Comparison of ENCODE assay signal across 9 cellular contexts in the genomic region with DNA sequence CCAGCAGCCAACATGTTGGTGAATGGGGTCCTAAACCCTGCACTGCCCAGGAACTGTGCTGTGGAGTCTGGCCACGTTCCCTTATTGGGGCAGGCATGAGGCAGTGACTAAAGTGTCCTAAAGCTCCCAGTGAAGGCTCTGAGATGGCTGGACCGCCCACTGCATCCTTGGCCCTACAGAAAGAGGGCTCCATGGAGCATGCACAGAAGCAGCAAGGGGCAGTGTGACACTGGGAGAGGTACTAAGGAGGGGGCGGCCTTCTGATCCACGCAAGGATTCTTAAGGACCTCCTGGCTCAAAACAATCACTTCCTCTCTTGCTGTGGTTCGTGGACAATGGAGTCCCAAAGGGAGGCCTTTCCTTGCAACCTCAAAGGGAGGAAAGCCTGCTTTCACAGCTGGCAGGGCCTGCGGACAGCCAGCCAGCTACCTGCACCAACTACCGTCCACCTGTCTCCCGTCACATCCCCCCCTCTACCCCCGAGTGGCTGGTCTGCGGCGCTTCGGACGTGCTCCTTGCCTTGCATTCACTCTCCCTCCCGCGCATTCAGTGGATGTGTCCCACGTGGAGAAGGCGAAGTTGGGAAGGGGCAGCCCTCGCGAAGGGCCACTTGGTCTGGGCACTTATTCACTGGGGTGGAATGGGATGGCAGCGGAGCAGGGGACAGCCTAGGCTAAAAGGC.
DNase-seq lines count a peak whose midpoint lies in the region; ATAC-seq and TF ChIP-seq lines count a peak whose summit lies in the region.
"Had no signal": no experiment of that assay in that cellular context is flagged by ENCODE, and none has a peak within 500 bp of the region (broad histone marks: within the 10 kb centered on the region; RNA-seq: fewer than 3 reads in every experiment).

No MANE protein-coding gene starts in this region.

- BruUV-seq in Calu3 (replicated peaks; lab: Mats Ljungman, UMichigan), result no TSS peak

- POLR2A ChIA-PET in WTC11 (lab: Charles Lee), result no interaction called here
- POLR2A ChIA-PET in activated CD8-positive, alpha-beta T cell treated with anti-CD3 and anti-CD28 coated beads for 36 hours (lab: Charles Lee), result no interaction called here

- CTCF ChIA-PET in Calu3 (lab: Charles Lee) (no interaction called here), WTC11 (lab: Charles Lee) (no interaction called here)
- CTCF ChIA-PET in activated CD8-positive, alpha-beta T cell treated with anti-CD3 and anti-CD28 coated beads for 36 hours (lab: Charles Lee), result no interaction called here

- no peaks in the 10 kb centered on the region for H3K9me3 ChIP-seq in right cardiac atrium (ENCODE audit: control insufficient read depth, low read length)
- H3K9me3 ChIP-seq in psoas muscle, result no peaks in the 10 kb centered on the region

- DNase-seq in Calu3, result peak; percentile 18
- peak; percentile 19 for DNase-seq in WTC11 (ENCODE audit: low spot score)
- peak; percentile 20 to 70 (median 66) for DNase-seq in right cardiac atrium
- peak; percentile 18 to 49 for DNase-seq in psoas muscle
- no peak for DNase-seq in activated CD8-positive, alpha-beta memory T cell treated with anti-CD3 and anti-CD28 coated beads for 24 hours
- no peak for DNase-seq in activated naive CD8-positive, alpha-beta T cell treated with anti-CD3 and anti-CD28 coated beads for 36 hours
- DNase-seq in activated CD8-positive, alpha-beta T cell treated with anti-CD3 and anti-CD28 coated beads for 36 hours, result no peak

- H3K36me3 Mint-ChIP-seq in Calu3 (ENCODE audit: insufficient read depth, unreplicated experiment), result peaks cover 16% of the 10 kb centered on the region
- H3K36me3 Mint-ChIP-seq in WTC11, result no peaks in the 10 kb centered on the region
- H3K36me3 Mint-ChIP-seq in activated naive CD8-positive, alpha-beta T cell treated with anti-CD3 and anti-CD28 coated beads for 36 hours, result no peaks in the 10 kb centered on the region
- H3K36me3 Mint-ChIP-seq in activated CD8-positive, alpha-beta T cell treated with anti-CD3 and anti-CD28 coated beads for 36 hours (ENCODE audit: low read depth), result no peaks in the 10 kb centered on the region

- H3K27ac Mint-ChIP-seq in Calu3 (ENCODE audit: unreplicated experiment) (no peak overlapping the region), WTC11 (no peak overlapping the region)
- H3K27ac Mint-ChIP-seq in activated naive CD8-positive, alpha-beta T cell treated with anti-CD3 and anti-CD28 coated beads for 36 hours, result no peak overlapping the region
- H3K27ac Mint-ChIP-seq in activated CD8-positive, alpha-beta T cell treated with anti-CD3 and anti-CD28 coated beads for 36 hours, result no peak overlapping the region
- H3K27ac Mint-ChIP-seq: T-helper 2 cell treated with Interferon-gamma antibody and Interleukin-4, amounts not matched to agents 5 μg/mL and 100 μg/mL, for 36 hours had no signal

- intact Hi-C loops in Calu3 (cut with micrococcal nuclease; ENCODE audit: unreplicated experiment), result no loop called here
- intact Hi-C loops in right cardiac atrium (cut with DNase I), result no loop called here
- intact Hi-C loops in psoas muscle (cut with DNase I), result no loop called here
- intact Hi-C loops in activated CD8-positive, alpha-beta T cell treated with anti-CD3 and anti-CD28 coated beads for 36 hours (cut with micrococcal nuclease), result no loop called here

- H3K4me1 Mint-ChIP-seq in Calu3 (ENCODE audit: low read depth, unreplicated experiment) (no peaks in the 10 kb centered on the region), WTC11 (peaks cover 10% of the 10 kb centered on the region)
- peaks cover 3% of the 10 kb centered on the region for H3K4me1 Mint-ChIP-seq in activated naive CD8-positive, alpha-beta T cell treated with anti-CD3 and anti-CD28 coated beads for 36 hours
- H3K4me1 Mint-ChIP-seq in activated CD8-positive, alpha-beta T cell treated with anti-CD3 and anti-CD28 coated beads for 36 hours (ENCODE audit: low read depth), result peaks cover 2% of the 10 kb centered on the region

- 32% methylated on average over 20 of the region's 20 CpGs for WGBS in right cardiac atrium
- WGBS in psoas muscle, 3 donors, result 41 to 49% (median 41%) methylated on average over 20 of the region's 20 CpGs

- peaks cover 15% of the 10 kb centered on the region for H3K4me1 ChIP-seq in right cardiac atrium (ENCODE audit: control insufficient read depth, insufficient read depth, low read length)
- H3K4me1 ChIP-seq in psoas muscle, result peaks cover 19% of the 10 kb centered on the region

- H3K4me3 ChIP-seq in right cardiac atrium (ENCODE audit: low read length) (peak overlapping the region; percentile 81), psoas muscle (peak overlapping the region; percentile 84)

- H3K27ac ChIP-seq in right cardiac atrium (ENCODE audit: low read length) (peak overlapping the region; percentile 81), psoas muscle (peak overlapping the region; percentile 70)

- H3K27me3 Mint-ChIP-seq in Calu3 (ENCODE audit: unreplicated experiment), result no peaks in the 10 kb centered on the region
- H3K27me3 Mint-ChIP-seq in WTC11 (ENCODE audit: low read depth), result peaks cover 33% of the 10 kb centered on the region
- peaks cover 67% of the 10 kb centered on the region for H3K27me3 Mint-ChIP-seq in activated naive CD8-positive, alpha-beta T cell treated with anti-CD3 and anti-CD28 coated beads for 36 hours
- peaks cover 49% of the 10 kb centered on the region for H3K27me3 Mint-ChIP-seq in activated CD8-positive, alpha-beta T cell treated with anti-CD3 and anti-CD28 coated beads for 36 hours

- H3K9me3 Mint-ChIP-seq in Calu3 (ENCODE audit: low read depth, unreplicated experiment) (no peaks in the 10 kb centered on the region), WTC11 (peaks cover 7% of the 10 kb centered on the region; the same call in 1 of the 2 replicates)
- no peaks in the 10 kb centered on the region for H3K9me3 Mint-ChIP-seq in activated naive CD8-positive, alpha-beta T cell treated with anti-CD3 and anti-CD28 coated beads for 36 hours
- H3K9me3 Mint-ChIP-seq in activated CD8-positive, alpha-beta T cell treated with anti-CD3 and anti-CD28 coated beads for 36 hours, result no peaks in the 10 kb centered on the region
- H3K9me3 Mint-ChIP-seq: T-helper 2 cell treated with Interferon-gamma antibody and Interleukin-4, amounts not matched to agents 5 μg/mL and 100 μg/mL, for 36 hours had no signal

- H3K27me3 ChIP-seq in right cardiac atrium (ENCODE audit: control insufficient read depth, insufficient read depth) (no peaks in the 10 kb centered on the region), psoas muscle (ENCODE audit: insufficient read depth in 3 of 3, low read length in 2 of 3) (no peaks in the 10 kb centered on the region)

- H3K4me3 Mint-ChIP-seq in Calu3 (ENCODE audit: low read depth, unreplicated experiment) (peak overlapping the region; percentile 87), WTC11 (peak overlapping the region; percentile 64)
- H3K4me3 Mint-ChIP-seq in activated naive CD8-positive, alpha-beta T cell treated with anti-CD3 and anti-CD28 coated beads for 36 hours, result no peak overlapping the region
- no peak overlapping the region for H3K4me3 Mint-ChIP-seq in activated CD8-positive, alpha-beta T cell treated with anti-CD3 and anti-CD28 coated beads for 36 hours
- H3K4me3 Mint-ChIP-seq: T-helper 2 cell treated with Interferon-gamma antibody and Interleukin-4, amounts not matched to agents 5 μg/mL and 100 μg/mL, for 36 hours had no signal

- ATAC-seq in WTC11 (peak; percentile 53), right cardiac atrium (peak; percentile 40 to 46), psoas muscle (no peak), GM21825 (IDR thresholded peaks at IDR 0.05; ENCODE audit: unreplicated experiment) (no peak)
- no peak for ATAC-seq in activated CD8-positive, alpha-beta T cell treated with anti-CD3 and anti-CD28 coated beads for 36 hours

- no peaks in the 10 kb centered on the region for H3K36me3 ChIP-seq in psoas muscle (ENCODE audit: insufficient read depth in 1 of 2, low read depth in 1 of 2)

- TF ChIP-seq CTCF in Calu3 (IDR thresholded peaks at IDR 0.05; ENCODE audit: unreplicated experiment) (no peak), WTC11 (IDR thresholded peaks at IDR 0.05) (no peak), psoas muscle (IDR thresholded peaks at IDR 0.05) (no peak)
- TF ChIP-seq CTCF in activated CD8-positive, alpha-beta T cell treated with anti-CD3 and anti-CD28 coated beads for 36 hours (IDR thresholded peaks at IDR 0.05), result no peak

TF ChIP-seq in WTC11, 78 proteins besides CTCF, POLR2A, EP300 and RAD21:
- TF ChIP-seq, protein P1, sequence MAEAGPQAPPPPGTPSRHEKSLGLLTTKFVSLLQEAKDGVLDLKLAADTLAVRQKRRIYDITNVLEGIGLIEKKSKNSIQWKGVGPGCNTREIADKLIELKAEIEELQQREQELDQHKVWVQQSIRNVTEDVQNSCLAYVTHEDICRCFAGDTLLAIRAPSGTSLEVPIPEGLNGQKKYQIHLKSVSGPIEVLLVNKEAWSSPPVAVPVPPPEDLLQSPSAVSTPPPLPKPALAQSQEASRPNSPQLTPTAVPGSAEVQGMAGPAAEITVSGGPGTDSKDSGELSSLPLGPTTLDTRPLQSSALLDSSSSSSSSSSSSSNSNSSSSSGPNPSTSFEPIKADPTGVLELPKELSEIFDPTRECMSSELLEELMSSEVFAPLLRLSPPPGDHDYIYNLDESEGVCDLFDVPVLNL (CRISPR knock-in tag; IDR thresholded peaks at IDR 0.05; ENCODE audit: borderline replicate concordance, low read depth), result no peak
- TF ChIP-seq ZNF232 (CRISPR knock-in tag; IDR thresholded peaks at IDR 0.05), result 0 out of 2 replicates have a peak, but pooled peaks have one; percentile 26

Comparison
In these comparisons a context has a peak if more than half of its experiments do, and no peak if none do; other contexts are left out.
1. DNase-seq: peak in Calu3 (single experiment), WTC11 (single experiment), right cardiac atrium (3 of 3) and psoas muscle (2 of 2); none in activated CD8-positive, alpha-beta memory T cell treated with anti-CD3 and anti-CD28 coated beads for 24 hours (single experiment), activated naive CD8-positive, alpha-beta T cell treated with anti-CD3 and anti-CD28 coated beads for 36 hours (single experiment) and activated CD8-positive, alpha-beta T cell treated with anti-CD3 and anti-CD28 coated beads for 36 hours (single experiment).
2. H3K4me3 Mint-ChIP-seq: peak in Calu3 (single experiment) and WTC11 (single experiment); none in activated naive CD8-positive, alpha-beta T cell treated with anti-CD3 and anti-CD28 coated beads for 36 hours (single experiment) and activated CD8-positive, alpha-beta T cell treated with anti-CD3 and anti-CD28 coated beads for 36 hours (single experiment).
3. ATAC-seq: peak in WTC11 (single experiment) and right cardiac atrium (2 of 2); none in psoas muscle (0 of 4), GM21825 (single experiment) and activated CD8-positive, alpha-beta T cell treated with anti-CD3 and anti-CD28 coated beads for 36 hours (single experiment).